16 cellular contexts compared by ENCODE assay signal in genomic region chr1:217137210-217137871, GRCh38.
A peak's percentile ranks its signal among the peaks of the same experiment; 100 is the strongest.
DNase-seq lines count a peak whose midpoint lies in the region; ATAC-seq and TF ChIP-seq lines count a peak whose summit lies in the region.
"Had no signal": no experiment of that assay in that cellular context is flagged by ENCODE, and none has a peak within 500 bp of the region (broad histone marks: within the 10 kb centered on the region; RNA-seq: fewer than 3 reads in every experiment).

No MANE protein-coding gene starts in this region.

- H3K27me3 ChIP-seq in GM23338 (ENCODE audit: insufficient read depth) (peaks cover 100% of the 10 kb centered on the region), dorsolateral prefrontal cortex (peaks cover 2 to 77% (median 53%) of the 10 kb centered on the region in 45 donors)

- peak overlapping the region; percentile 86 for H3K4me3 ChIP-seq in GM23338
- H3K4me3 ChIP-seq in dorsolateral prefrontal cortex = peak overlapping the region in 35 of 59 donors; percentile 1 to 56 (median 23)
- peak overlapping the region; percentile 4 for H3K4me3 ChIP-seq in retinal pigment epithelial cell (ENCODE audit: low read length)
- H3K4me3 ChIP-seq: lung, prostate gland had no signal

- H3K36me3 Mint-ChIP-seq in GM23338 (ENCODE audit: low read depth) = no peaks in the 10 kb centered on the region

- DNase-seq in GM23338 (ENCODE audit: low spot score) (peak; percentile 66), dorsolateral prefrontal cortex (no peak), islet precursor cell (peak; percentile 56), retinal pigment epithelial cell (ENCODE audit: low read depth) (no peak), NCI-H146 treated with DMSO at 0.1 percent for 48 hours (lab: John Stamatoyannopoulos, UW; ENCODE audit: unreplicated experiment) (no peak), GDM1 (lab: John Stamatoyannopoulos, UW) (no peak), NCI-H1105 (lab: John Stamatoyannopoulos, UW) (no peak)
- DNase-seq: activated naive CD8-positive, alpha-beta T cell treated with anti-CD3 and anti-CD28 coated beads, Interleukin-2, amount 10 ng/mL, durations not matched to agents 7 days and 5 days; C1 segment of cervical spinal cord; GOT3; NCI-H1930; NCI-H774; stimulated activated naive CD4-positive, alpha-beta T cell treated with Interleukin-2 at 50 U/mL for 16 hours had no signal

- H3K36me3 ChIP-seq in GM23338 (ENCODE audit: insufficient read depth) = no peaks in the 10 kb centered on the region
- H3K36me3 ChIP-seq: prostate gland had no signal

- H3K4me3 Mint-ChIP-seq in GM23338 = peak overlapping the region; percentile 85
- H3K4me3 Mint-ChIP-seq: activated naive CD8-positive, alpha-beta T cell treated with anti-CD3 and anti-CD28 coated beads, Interleukin-2, amount 10 ng/mL, durations not matched to agents 7 days and 5 days had no signal

- intact Hi-C loops in dorsolateral prefrontal cortex (cut with DNase I) = no loop called here

- peak overlapping the region; percentile 98 for H3K4me2 ChIP-seq in GM23338

- no peaks in the 10 kb centered on the region for H3K9me2 ChIP-seq in GM23338 (ENCODE audit: insufficient read depth)

- ATAC-seq in GM23338 = peak; percentile 24

- peaks cover 59% of the 10 kb centered on the region for H3K4me1 ChIP-seq in GM23338 (ENCODE audit: insufficient read depth)
- H3K4me1 ChIP-seq: prostate gland had no signal

- H3K4me1 Mint-ChIP-seq in GM23338 = peaks cover 54% of the 10 kb centered on the region

- H3K79me2 ChIP-seq in GM23338 (replicated peaks; ENCODE audit: insufficient read depth) = no peaks in the 10 kb centered on the region

- H3K27ac ChIP-seq in GM23338 (ENCODE audit: low read depth) (no peak overlapping the region), dorsolateral prefrontal cortex (no peak overlapping the region)
- H3K27ac ChIP-seq: coronary artery, prostate gland had no signal

- no peak overlapping the region for H3K27ac Mint-ChIP-seq in GM23338
- H3K27ac Mint-ChIP-seq: activated naive CD8-positive, alpha-beta T cell treated with anti-CD3 and anti-CD28 coated beads, Interleukin-2, amount 10 ng/mL, durations not matched to agents 7 days and 5 days had no signal

- H4K20me1 ChIP-seq in GM23338 (replicated peaks; ENCODE audit: insufficient read depth) = no peaks in the 10 kb centered on the region

- TF ChIP-seq CTCF in GM23338 (conservative IDR thresholded peaks at IDR 0.05; ENCODE audit: low read depth in 2 of 2) (no peak), dorsolateral prefrontal cortex (IDR thresholded peaks at IDR 0.05 in 54 of 56, conservative IDR thresholded peaks at IDR 0.05 in 2 of 56; ENCODE audit: low read depth in 1 of 56, partially characterized antibody in 56 of 56) (no peak), retinal pigment epithelial cell (conservative IDR thresholded peaks at IDR 0.05; ENCODE audit: low read depth, low read length) (no peak)

- peaks cover 6% of the 10 kb centered on the region; the same call in 1 of the 2 replicates for H3F3A ChIP-seq in GM23338 (replicated peaks; ENCODE audit: low read depth)

- H3K9me3 Mint-ChIP-seq in GM23338 = 0 out of 3 replicates have a peak, but pooled peaks cover 4% of the 10 kb centered on the region

- peak overlapping the region; percentile 100 for H2AFZ ChIP-seq in GM23338

- peaks cover 92% of the 10 kb centered on the region for H3K27me3 Mint-ChIP-seq in GM23338 (ENCODE audit: insufficient read depth, low read depth, poor library complexity)

TF ChIP-seq in GM23338, 12 proteins besides CTCF, POLR2A, EP300 and RAD21:
- TF ChIP-seq STAT1 (IDR thresholded peaks at IDR 0.05; ENCODE audit: unreplicated experiment) (no peak), EZH2phosphoT487 (IDR thresholded peaks at IDR 0.05; ENCODE audit: unreplicated experiment) (peak; percentile 10), ZNF462 (CRISPR knock-in tag; IDR thresholded peaks at IDR 0.05) (no peak), NANOG (IDR thresholded peaks at IDR 0.05; ENCODE audit: borderline replicate concordance) (no peak), ZNF114 (CRISPR knock-in tag; IDR thresholded peaks at IDR 0.05) (no peak), EZH2 (IDR thresholded peaks at IDR 0.05; ENCODE audit: low read depth, unreplicated experiment) (peak; percentile 72), REST (IDR thresholded peaks at IDR 0.05; ENCODE audit: unreplicated experiment) (no peak), POLR2AphosphoS5 (IDR thresholded peaks at IDR 0.05; ENCODE audit: low read depth) (no peak)

Comparison
In these comparisons a context has a peak if more than half of its experiments do, and no peak if none do; other contexts are left out.
1. DNase-seq: peak in GM23338 (single experiment) and islet precursor cell (single experiment); none in dorsolateral prefrontal cortex (0 of 10), retinal pigment epithelial cell (single experiment), NCI-H146 treated with DMSO at 0.1 percent for 48 hours (single experiment), GDM1 (single experiment) and NCI-H1105 (single experiment).
2. H3K4me3 ChIP-seq: peak in every context shown above with its lines; median percentile 86 in GM23338; 23 in dorsolateral prefrontal cortex; 4 in retinal pigment epithelial cell.